In the genomic region with DNA sequence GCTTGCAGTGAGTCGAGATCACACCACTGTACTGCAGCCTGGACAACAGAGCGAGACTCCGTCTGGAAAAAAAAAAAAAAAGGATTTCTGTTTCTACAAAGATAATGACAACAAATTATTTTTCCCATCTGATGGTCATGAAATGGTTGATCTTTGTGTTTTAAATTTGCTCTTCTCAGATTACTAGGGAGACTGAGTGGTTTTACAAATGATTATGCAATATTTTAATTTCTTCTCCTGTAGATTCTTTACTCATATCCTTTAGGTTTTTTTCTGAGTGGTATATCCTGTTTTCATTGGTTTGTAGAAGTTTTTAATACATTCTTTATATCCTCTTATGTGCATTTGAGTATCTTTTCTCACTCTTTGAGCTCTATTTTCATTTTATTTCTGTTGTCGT, we compare ENCODE assay signal across 19 cellular contexts.
"Had no signal": no experiment of that assay in that cellular context is flagged by ENCODE, and none has a peak within 500 bp of the region (broad histone marks: within the 10 kb centered on the region; RNA-seq: fewer than 3 reads in every experiment).

No MANE protein-coding gene starts in this region.

- H3K4me3 ChIP-seq: left ventricle myocardium inferior, lung, neural progenitor cell, skin epidermis, spleen, tibial nerve, uterus had no signal

- DNase-seq: islet precursor cell; left ventricle myocardium inferior; mesendoderm; naive B cell; natural killer cell; nephron progenitor cell; occipital lobe; retina; right cardiac atrium; spleen; stimulated activated CD4-positive, alpha-beta T cell treated with anti-CD3 and anti-CD28 coated beads, Interleukin-4, amount 100 ng/mL, for 24 hours; stimulated activated naive CD4-positive, alpha-beta T cell treated with Interleukin-2 at 50 U/mL for 16 hours; stimulated activated naive CD8-positive, alpha-beta T cell treated with anti-CD3 and anti-CD28 coated beads, Interleukin-15, amount 100 ng/mL, for 72 hours; substantia nigra; uterus had no signal
